Comparison of ENCODE assay signal across 8 cellular contexts in the genomic region with DNA sequence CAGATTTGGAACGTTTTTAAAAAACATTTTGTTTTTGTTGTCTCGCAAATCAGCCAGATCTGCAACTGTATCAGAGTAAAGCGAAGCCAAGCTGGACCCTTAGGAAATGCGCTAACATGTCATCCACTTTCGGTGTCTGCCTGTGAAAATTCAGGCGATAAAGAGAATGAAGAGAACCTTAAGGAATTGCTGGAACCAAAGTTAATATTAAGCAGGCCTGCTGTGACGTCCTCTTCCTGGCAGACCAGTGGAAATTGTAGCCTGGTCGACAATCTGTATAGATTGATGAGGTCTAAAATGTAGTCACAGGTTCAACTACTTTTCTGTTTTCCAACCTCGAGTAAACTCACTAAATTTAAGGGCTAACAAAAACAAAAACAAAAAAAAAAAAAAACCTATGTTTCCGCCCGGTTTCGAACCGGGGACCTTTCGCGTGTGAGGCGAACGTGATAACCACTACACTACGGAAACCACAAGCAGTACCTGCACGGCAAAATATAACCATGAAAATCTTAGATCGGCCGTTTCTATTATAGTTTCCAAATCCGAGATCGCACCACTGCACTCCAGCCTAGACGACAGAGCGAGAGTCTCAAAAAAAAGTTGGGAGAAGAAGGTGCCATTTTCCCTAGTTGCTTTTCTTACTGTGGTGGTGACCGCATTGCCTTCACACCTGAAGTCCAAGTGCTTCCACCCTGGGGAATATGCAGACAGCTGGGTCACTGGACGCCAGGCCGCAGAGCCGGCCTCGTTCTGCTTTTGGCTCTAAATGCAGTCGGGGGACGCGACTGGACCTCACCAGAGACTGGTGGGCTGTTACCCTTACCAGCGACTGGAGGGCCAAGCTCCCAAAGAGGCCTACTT.
DNase-seq lines count a peak whose midpoint lies in the region; ATAC-seq and TF ChIP-seq lines count a peak whose summit lies in the region.
"Not testable (repeated sequence)": the region's sequence is repeated elsewhere in the genome, so short reads cannot be mapped to it uniquely, and the experiment has no call there.

No MANE protein-coding gene starts in this region.

- H3K9me3 ChIP-seq in HCT116 (ENCODE audit: control insufficient read depth in 1 of 2, insufficient read depth in 1 of 2, low read depth in 1 of 2, low read length in 2 of 2); mesodermal cell (ENCODE audit: control insufficient read depth, low read length): not testable (repeated sequence)

- peak; percentile 39 for ATAC-seq in HCT116
- ATAC-seq in activated CD4-positive, alpha-beta T cell treated with anti-CD3 and anti-CD28 coated beads for 36 hours = not testable (repeated sequence)

- not testable (repeated sequence) for H3K27me3 ChIP-seq in HCT116 (ENCODE audit: insufficient read depth, low read length)

- H3K9me2 ChIP-seq in HCT116 (ENCODE audit: insufficient read depth) = not testable (repeated sequence)

- not testable (repeated sequence) for H3K4me3 ChIP-seq in HCT116 (replicated peaks in 1 of 2; ENCODE audit: low read depth in 1 of 2, low read length in 2 of 2)
- H3K4me3 ChIP-seq in astrocyte of the spinal cord (ENCODE audit: low read depth, low read length) (peak overlapping the region; percentile 10), mesodermal cell (ENCODE audit: extremely low read depth, insufficient read depth, low read length, poor library complexity, severe bottlenecking) (peak overlapping the region; percentile 5)

- TF ChIP-seq CTCF in HCT116 (IDR thresholded peaks at IDR 0.05 in 2 of 3, conservative IDR thresholded peaks at IDR 0.05 in 1 of 3; ENCODE audit: borderline replicate concordance in 1 of 3, insufficient read depth in 1 of 3, low read depth in 2 of 3, low read length in 2 of 3); astrocyte of the spinal cord (IDR thresholded peaks at IDR 0.05; ENCODE audit: low read depth, low read length): not testable (repeated sequence)

- not testable (repeated sequence) for H3K4me1 ChIP-seq in HCT116 (ENCODE audit: control insufficient read depth in 1 of 2, insufficient read depth in 2 of 2, low read length in 2 of 2); mesodermal cell (ENCODE audit: control insufficient read depth, insufficient read depth, low read length, poor library complexity, severe bottlenecking)

- intact Hi-C loops in HCT116 (cut with micrococcal nuclease); activated CD4-positive, alpha-beta T cell treated with anti-CD3 and anti-CD28 coated beads for 36 hours (cut with DNase I, micrococcal nuclease): not testable (repeated sequence)

- H3K27ac ChIP-seq in HCT116 (ENCODE audit: low read depth, low read length); mesodermal cell (ENCODE audit: low read depth, low read length, severe bottlenecking): not testable (repeated sequence)

- H2AFZ ChIP-seq in HCT116 (ENCODE audit: low read depth, low read length, poor library complexity, severe bottlenecking) = not testable (repeated sequence)

- DNase-seq in ACHN = peak; percentile 74
- peak; percentile 46 for DNase-seq in HCT116 (ENCODE audit: low read depth, low spot score)
- peak; percentile 68 for DNase-seq in NCI-H526 treated with DMSO at 0.1 percent for 48 hours (lab: John Stamatoyannopoulos, UW)
- DNase-seq in activated CD4-positive, alpha-beta T cell treated with anti-CD3 and anti-CD28 coated beads for 36 hours = peak; percentile 62
- peak; percentile 22 for DNase-seq in astrocyte of the spinal cord (ENCODE audit: low read depth, low spot score)
- DNase-seq in globus pallidus (ENCODE audit: low spot score) = peak; percentile 21
- DNase-seq in stimulated activated CD4-positive, alpha-beta T cell treated with anti-CD3 and anti-CD28 coated beads, Interleukin-1b, Interleukin-23, amount 100 ng/mL, for 48 hours = peak; percentile 65

- H4K20me1 ChIP-seq in HCT116 (ENCODE audit: insufficient read depth) = not testable (repeated sequence)

- BruUV-seq in HCT116 (replicated peaks; lab: Mats Ljungman, UMichigan) = not testable (repeated sequence)

- H3K27me3 Mint-ChIP-seq in activated CD4-positive, alpha-beta T cell treated with anti-CD3 and anti-CD28 coated beads for 36 hours = not testable (repeated sequence)

- not testable (repeated sequence) for H3K79me2 ChIP-seq in HCT116 (ENCODE audit: insufficient read depth, low read length)

- H3K36me3 ChIP-seq in HCT116 (ENCODE audit: control insufficient read depth in 1 of 2, insufficient read depth in 2 of 2, low read length in 2 of 2); mesodermal cell (ENCODE audit: control insufficient read depth, insufficient read depth, low read length): not testable (repeated sequence)

- H3K9me3 Mint-ChIP-seq in activated CD4-positive, alpha-beta T cell treated with anti-CD3 and anti-CD28 coated beads for 36 hours (ENCODE audit: low read depth) = not testable (repeated sequence)

- not testable (repeated sequence) for H3K27ac Mint-ChIP-seq in activated CD4-positive, alpha-beta T cell treated with anti-CD3 and anti-CD28 coated beads for 36 hours

- peak overlapping the region; percentile 35 for H3K4me2 ChIP-seq in HCT116 (ENCODE audit: low read length)

- CTCF ChIA-PET in HCT116 (lab: Charles Lee); activated CD4-positive, alpha-beta T cell treated with anti-CD3 and anti-CD28 coated beads for 36 hours (lab: Charles Lee): not testable (repeated sequence)

- not testable (repeated sequence) for TF ChIP-seq RAD21 in HCT116 (IDR thresholded peaks at IDR 0.05; ENCODE audit: low read depth)

- 30 to 56% methylated on average over 1 to 10 of the region's 34 CpGs for WGBS in mesodermal cell (ENCODE audit: insufficient coverage in 2 of 2), 2 experiments

- not testable (repeated sequence) for H3K36me3 Mint-ChIP-seq in activated CD4-positive, alpha-beta T cell treated with anti-CD3 and anti-CD28 coated beads for 36 hours (ENCODE audit: low read depth)

- H3K4me3 Mint-ChIP-seq in activated CD4-positive, alpha-beta T cell treated with anti-CD3 and anti-CD28 coated beads for 36 hours = not testable (repeated sequence)

- RAD21 ChIA-PET in HCT116 (lab: Charles Lee; ENCODE audit: low non-redundant PET in 1 of 2, low total read pairs in 2 of 2, uncharacterized antibody in 2 of 2, unreplicated experiment in 2 of 2) = not testable (repeated sequence)

- in situ Hi-C loops in ACHN (cut with HindIII; ENCODE audit: low pct_ligation_motif_present, low pct_unique_long_range_greater_than_20kb, low sequenced_read_pairs); astrocyte of the spinal cord (cut with HindIII; ENCODE audit: low sequenced_read_pairs): not testable (repeated sequence)

- H3K9ac ChIP-seq in HCT116 (ENCODE audit: low read length) = not testable (repeated sequence)

- not testable (repeated sequence) for H3K4me1 Mint-ChIP-seq in activated CD4-positive, alpha-beta T cell treated with anti-CD3 and anti-CD28 coated beads for 36 hours

- TF ChIP-seq POLR2A in HCT116 (IDR thresholded peaks at IDR 0.05; ENCODE audit: borderline replicate concordance, extremely low read depth, insufficient read depth, insufficient read length) = not testable (repeated sequence)

- POLR2A ChIA-PET in HCT116 (lab: Charles Lee); activated CD4-positive, alpha-beta T cell treated with anti-CD3 and anti-CD28 coated beads for 36 hours (lab: Charles Lee): not testable (repeated sequence)

TF ChIP-seq in HCT116, 20 proteins besides CTCF, POLR2A, EP300 and RAD21:
- TF ChIP-seq, protein P1, sequence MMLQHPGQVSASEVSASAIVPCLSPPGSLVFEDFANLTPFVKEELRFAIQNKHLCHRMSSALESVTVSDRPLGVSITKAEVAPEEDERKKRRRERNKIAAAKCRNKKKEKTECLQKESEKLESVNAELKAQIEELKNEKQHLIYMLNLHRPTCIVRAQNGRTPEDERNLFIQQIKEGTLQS (IDR thresholded peaks at IDR 0.05) = peak; percentile 86
- TF ChIP-seq CBX3 (IDR thresholded peaks at IDR 0.05; ENCODE audit: low read depth) = 0 out of 2 replicates have a peak, but pooled peaks have one; percentile 18

Comparison
In these comparisons a context has a peak if more than half of its experiments do, and no peak if none do; other contexts are left out.
1. DNase-seq: peak in every context shown above with its lines; median percentile 74 in ACHN; 68 in NCI-H526 treated with DMSO at 0.1 percent for 48 hours; 65 in stimulated activated CD4-positive, alpha-beta T cell treated with anti-CD3 and anti-CD28 coated beads, Interleukin-1b, Interleukin-23, amount 100 ng/mL, for 48 hours; 62 in activated CD4-positive, alpha-beta T cell treated with anti-CD3 and anti-CD28 coated beads for 36 hours; 46 in HCT116; 22 in astrocyte of the spinal cord; 21 in globus pallidus.